Comparison of ENCODE assay signal across 14 cellular contexts in genomic region chr2:65277791-65278449, GRCh38. TPM values are rescaled to one million over a fixed set of nuclear protein-coding genes. Genes with fewer than 3 reads are reported as not detected.
DNase-seq lines count a peak whose midpoint lies in the region; ATAC-seq and TF ChIP-seq lines count a peak whose summit lies in the region.
"Had no signal": no experiment of that assay in that cellular context is flagged by ENCODE, and none has a peak within 500 bp of the region (broad histone marks: within the 10 kb centered on the region; RNA-seq: fewer than 3 reads in every experiment).

No MANE protein-coding gene starts in this region.

- H3K27me3 ChIP-seq in RWPE2 (ENCODE audit: insufficient read depth, poor library complexity, severe bottlenecking) (no peaks in the 10 kb centered on the region), right atrium auricular region (no peaks in the 10 kb centered on the region), upper lobe of left lung (no peaks in the 10 kb centered on the region)
- H3K27me3 ChIP-seq: colonic mucosa had no signal

- H3K27me3 Mint-ChIP-seq in activated naive CD8-positive, alpha-beta T cell treated with anti-CD3 and anti-CD28 coated beads, Interleukin-2, amount 10 ng/mL, durations not matched to agents 7 days and 5 days = peaks cover 1% of the 10 kb centered on the region
- no peaks in the 10 kb centered on the region for H3K27me3 Mint-ChIP-seq in activated naive CD8-positive, alpha-beta T cell treated with anti-CD3 and anti-CD28 coated beads for 36 hours

- H3K36me3 ChIP-seq in RWPE2 (ENCODE audit: low read depth) (peaks cover 10% of the 10 kb centered on the region), right atrium auricular region (peaks cover 5% of the 10 kb centered on the region), upper lobe of left lung (peaks cover 0 to 7% (median 5%) of the 10 kb centered on the region in 4 donors)
- H3K36me3 ChIP-seq: colonic mucosa had no signal

- peaks cover 3% of the 10 kb centered on the region for H3K36me3 Mint-ChIP-seq in activated naive CD8-positive, alpha-beta T cell treated with anti-CD3 and anti-CD28 coated beads, Interleukin-2, amount 10 ng/mL, durations not matched to agents 7 days and 5 days
- H3K36me3 Mint-ChIP-seq in activated naive CD8-positive, alpha-beta T cell treated with anti-CD3 and anti-CD28 coated beads for 36 hours = peaks cover 2% of the 10 kb centered on the region

- TF ChIP-seq POLR2A in upper lobe of left lung (IDR thresholded peaks at IDR 0.05) = no peak

- no peak overlapping the region for H3K4me3 ChIP-seq in RWPE2 (ENCODE audit: severe bottlenecking)
- no peak overlapping the region for H3K4me3 ChIP-seq in right atrium auricular region
- H3K4me3 ChIP-seq in upper lobe of left lung = no peak overlapping the region
- H3K4me3 ChIP-seq: colonic mucosa had no signal

- H3K4me1 ChIP-seq in RWPE2 (ENCODE audit: insufficient read depth, poor library complexity, severe bottlenecking) = no peaks in the 10 kb centered on the region
- H3K4me1 ChIP-seq in right atrium auricular region = peaks cover 0 to 40% of the 10 kb centered on the region in 2 donors
- peaks cover 35 to 60% (median 54%) of the 10 kb centered on the region in 4 donors for H3K4me1 ChIP-seq in upper lobe of left lung
- H3K4me1 ChIP-seq: colonic mucosa, parathyroid adenoma had no signal

- TF ChIP-seq CTCF in RWPE2 (IDR thresholded peaks at IDR 0.05; ENCODE audit: poor library complexity, severe bottlenecking) = no peak
- no peak for TF ChIP-seq CTCF in right atrium auricular region (IDR thresholded peaks at IDR 0.05)
- TF ChIP-seq CTCF in upper lobe of left lung (IDR thresholded peaks at IDR 0.05) = peak in 3 of 6 experiments; percentile 9 to 40 (median 15)

- ATAC-seq in activated naive CD8-positive, alpha-beta T cell treated with anti-CD3 and anti-CD28 coated beads, Interleukin-2, amount 10 ng/mL, durations not matched to agents 7 days and 5 days (ENCODE audit: low read depth) = peak; percentile 41
- ATAC-seq in RWPE2 (ENCODE audit: low read depth) = peak; percentile 39
- ATAC-seq in upper lobe of left lung (ENCODE audit: low FRiP score in 2 of 2) = peak; percentile 54 to 85
- no peak for ATAC-seq in GM21447 (IDR thresholded peaks at IDR 0.05; ENCODE audit: unreplicated experiment)
- ATAC-seq: activated CD4-positive, alpha-beta T cell treated with anti-CD3 and anti-CD28 coated beads for 36 hours had no signal

- POLR2A ChIA-PET in activated naive CD8-positive, alpha-beta T cell treated with anti-CD3 and anti-CD28 coated beads, Interleukin-2, amount 10 ng/mL, durations not matched to agents 7 days and 5 days (lab: Charles Lee) = interaction anchor here (1.3 kb wide), 1 partner anchor 17 kb away, joined by 4 read pairs; no protein-coding TSS in a partner anchor

- H3K4me3 Mint-ChIP-seq in activated naive CD8-positive, alpha-beta T cell treated with anti-CD3 and anti-CD28 coated beads, Interleukin-2, amount 10 ng/mL, durations not matched to agents 7 days and 5 days = no peak overlapping the region
- no peak overlapping the region for H3K4me3 Mint-ChIP-seq in activated naive CD8-positive, alpha-beta T cell treated with anti-CD3 and anti-CD28 coated beads for 36 hours
- H3K4me3 Mint-ChIP-seq: activated CD4-positive, alpha-beta T cell treated with anti-CD3 and anti-CD28 coated beads for 36 hours had no signal

- peak in 1 of 4 donors; percentile 72 for TF ChIP-seq EP300 in upper lobe of left lung (IDR thresholded peaks at IDR 0.05)

- H3K27ac Mint-ChIP-seq in activated naive CD8-positive, alpha-beta T cell treated with anti-CD3 and anti-CD28 coated beads, Interleukin-2, amount 10 ng/mL, durations not matched to agents 7 days and 5 days = no peak overlapping the region
- no peak overlapping the region for H3K27ac Mint-ChIP-seq in activated naive CD8-positive, alpha-beta T cell treated with anti-CD3 and anti-CD28 coated beads for 36 hours
- H3K27ac Mint-ChIP-seq: activated CD4-positive, alpha-beta T cell treated with anti-CD3 and anti-CD28 coated beads for 36 hours had no signal

- peaks cover 12% of the 10 kb centered on the region for H3K4me1 Mint-ChIP-seq in activated naive CD8-positive, alpha-beta T cell treated with anti-CD3 and anti-CD28 coated beads, Interleukin-2, amount 10 ng/mL, durations not matched to agents 7 days and 5 days
- H3K4me1 Mint-ChIP-seq in activated naive CD8-positive, alpha-beta T cell treated with anti-CD3 and anti-CD28 coated beads for 36 hours = peaks cover 12% of the 10 kb centered on the region

- WGBS in upper lobe of left lung, 2 donors = 60 to 68% methylated on average over 5 of the region's 5 CpGs

- H3K9me3 ChIP-seq in RWPE2 (ENCODE audit: severe bottlenecking) (no peaks in the 10 kb centered on the region), right atrium auricular region (no peaks in the 10 kb centered on the region), upper lobe of left lung (no peaks in the 10 kb centered on the region)
- H3K9me3 ChIP-seq: colonic mucosa had no signal

- H3K27ac ChIP-seq in RWPE2 (ENCODE audit: poor library complexity, severe bottlenecking) = no peak overlapping the region
- no peak overlapping the region for H3K27ac ChIP-seq in right atrium auricular region
- peak overlapping the region; percentile 14 to 71 (median 54) for H3K27ac ChIP-seq in upper lobe of left lung
- H3K27ac ChIP-seq: colonic mucosa, parathyroid adenoma had no signal

- DNase-seq in activated naive CD8-positive, alpha-beta T cell treated with anti-CD3 and anti-CD28 coated beads, Interleukin-2, amount 10 ng/mL, durations not matched to agents 7 days and 5 days = no peak
- DNase-seq in activated naive CD8-positive, alpha-beta T cell treated with anti-CD3 and anti-CD28 coated beads for 36 hours = no peak
- no peak for DNase-seq in RWPE2 (ENCODE audit: low spot score)
- DNase-seq in right atrium auricular region (ENCODE audit: low spot score) = peak; percentile 55
- DNase-seq in upper lobe of left lung = peak in 1 of 2 donors; percentile 80
- no peak for DNase-seq in NCI-H526 (lab: John Stamatoyannopoulos, UW)
- no peak for DNase-seq in NK-92 treated with Interleukin-12 subunit alpha and Interleukin-12 subunit beta, amount 100 ng/mL, for 24 hours (lab: John Stamatoyannopoulos, UW)
- DNase-seq: activated CD4-positive, alpha-beta T cell treated with anti-CD3 and anti-CD28 coated beads for 36 hours; colonic mucosa; kidney; NCI-H2227 treated with DMSO at 0.1 percent for 48 hours; substantia nigra had no signal

- H3K9me3 Mint-ChIP-seq in activated naive CD8-positive, alpha-beta T cell treated with anti-CD3 and anti-CD28 coated beads, Interleukin-2, amount 10 ng/mL, durations not matched to agents 7 days and 5 days = no peaks in the 10 kb centered on the region
- H3K9me3 Mint-ChIP-seq in activated naive CD8-positive, alpha-beta T cell treated with anti-CD3 and anti-CD28 coated beads for 36 hours = no peaks in the 10 kb centered on the region

RNA-seq across cellular contexts. Expression of gene ACTR2, which starts 50.3 kb away (rescaled TPM):
- total RNA-seq in activated naive CD8-positive, alpha-beta T cell treated with anti-CD3 and anti-CD28 coated beads, Interleukin-2, amount 10 ng/mL, durations not matched to agents 7 days and 5 days = 100 to 1,000 TPM; 382 to 399 TPM
- total RNA-seq in activated naive CD8-positive, alpha-beta T cell treated with anti-CD3 and anti-CD28 coated beads for 36 hours = 100 to 1,000 TPM; 298 to 299 TPM
- total RNA-seq in right atrium auricular region (10 to 100 TPM; 41.2 to 45.5 TPM), upper lobe of left lung (100 to 1,000 TPM in 3 of 6 donors, 10 to 100 TPM in 3; 39.6 to 266 (median 114) TPM)

Comparison
In these comparisons a context has a peak if more than half of its experiments do, and no peak if none do; other contexts are left out.
1. H3K27ac ChIP-seq: peak in upper lobe of left lung (4 of 4); none in RWPE2 (single experiment) and right atrium auricular region (0 of 2).